Comparison of ENCODE assay signal across 18 cellular contexts in the genomic region with DNA sequence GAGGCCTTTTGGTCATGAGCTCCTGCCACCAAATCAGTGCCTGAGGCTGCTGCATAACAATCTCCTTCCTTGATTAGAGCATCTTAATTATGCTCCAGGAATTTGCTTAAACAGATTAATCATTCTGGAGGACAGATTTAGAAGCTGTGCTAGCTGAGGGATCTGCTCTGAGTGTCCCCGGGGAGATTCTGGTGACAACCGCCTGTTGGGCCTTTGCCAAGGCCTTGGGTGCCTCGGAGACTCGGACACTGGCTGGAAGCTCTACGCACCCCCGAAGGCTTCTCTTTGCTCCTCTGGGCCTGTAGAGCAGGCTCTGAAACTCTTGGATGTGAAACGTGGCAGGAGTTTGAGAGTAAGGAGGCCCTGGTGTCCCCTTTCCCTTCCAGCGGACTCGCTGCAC.
"Had no signal": no experiment of that assay in that cellular context is flagged by ENCODE, and none has a peak within 500 bp of the region (broad histone marks: within the 10 kb centered on the region; RNA-seq: fewer than 3 reads in every experiment).

No MANE protein-coding gene starts in this region.

- H3K36me3 Mint-ChIP-seq: naive B cell; stimulated activated memory B cell treated with anti-CD40 and anti-IgM and Interleukin-4, amounts not matched to agents 10 μg/mL and 1 μg/mL and 100 μg/mL, for 72 hours had no signal

- H3K4me1 Mint-ChIP-seq: naive B cell; stimulated activated memory B cell treated with anti-CD40 and anti-IgM and Interleukin-4, amounts not matched to agents 10 μg/mL and 1 μg/mL and 100 μg/mL, for 72 hours had no signal

- DNase-seq: effector memory CD8-positive, alpha-beta T cell; esophagus squamous epithelium; foreskin fibroblast; kidney glomerular epithelial cell; mammary epithelial cell; naive B cell; right lobe of liver; spleen; stimulated activated CD4-positive, alpha-beta T cell treated with anti-CD3 and anti-CD28 coated beads, Interleukin-15, amount 100 ng/mL, for 24 hours; stimulated activated CD4-positive, alpha-beta T cell treated with anti-CD3 and anti-CD28 coated beads, Interleukin-1b, Interleukin-23, amount 100 ng/mL, for 48 hours; stimulated activated CD4-positive, alpha-beta T cell treated with anti-CD3 and anti-CD28 coated beads, Interleukin-4, amount 100 ng/mL, for 24 hours; tibial artery; uterus had no signal

- H3K9me3 Mint-ChIP-seq: effector memory CD8-positive, alpha-beta T cell; nephron; stimulated activated memory B cell treated with anti-CD40 and anti-IgM and Interleukin-4, amounts not matched to agents 10 μg/mL and 1 μg/mL and 100 μg/mL, for 72 hours; stimulated activated naive CD8-positive, alpha-beta T cell treated with anti-CD3 and anti-CD28 coated beads, Interleukin-15, Interleukin-2, amounts not matched to agents 100 ng/mL and 50 ng/mL, for 24 hours had no signal

- FAIRE-seq: colon had no signal

- H3K4me3 Mint-ChIP-seq: dendritic cell treated with granulocyte-macrophage colony-stimulating factor and Interleukin-4, amounts not matched to agents 40 ng/mL and 50 ng/mL, for 4 days; effector memory CD8-positive, alpha-beta T cell; nephron; stimulated activated memory B cell treated with anti-CD40 and anti-IgM and Interleukin-4, amounts not matched to agents 10 μg/mL and 1 μg/mL and 100 μg/mL, for 72 hours; stimulated activated naive CD8-positive, alpha-beta T cell treated with anti-CD3 and anti-CD28 coated beads, Interleukin-15, Interleukin-2, amounts not matched to agents 100 ng/mL and 50 ng/mL, for 24 hours had no signal

- H3K27me3 Mint-ChIP-seq: dendritic cell treated with granulocyte-macrophage colony-stimulating factor and Interleukin-4, amounts not matched to agents 40 ng/mL and 50 ng/mL, for 4 days had no signal

- H3K27ac Mint-ChIP-seq: dendritic cell treated with granulocyte-macrophage colony-stimulating factor and Interleukin-4, amounts not matched to agents 40 ng/mL and 50 ng/mL, for 4 days; stimulated activated memory B cell treated with anti-CD40 and anti-IgM and Interleukin-4, amounts not matched to agents 10 μg/mL and 1 μg/mL and 100 μg/mL, for 72 hours; stimulated activated naive CD8-positive, alpha-beta T cell treated with anti-CD3 and anti-CD28 coated beads, Interleukin-15, Interleukin-2, amounts not matched to agents 100 ng/mL and 50 ng/mL, for 24 hours had no signal
